Comparison of ENCODE assay signal across 15 cellular contexts in the genomic region with DNA sequence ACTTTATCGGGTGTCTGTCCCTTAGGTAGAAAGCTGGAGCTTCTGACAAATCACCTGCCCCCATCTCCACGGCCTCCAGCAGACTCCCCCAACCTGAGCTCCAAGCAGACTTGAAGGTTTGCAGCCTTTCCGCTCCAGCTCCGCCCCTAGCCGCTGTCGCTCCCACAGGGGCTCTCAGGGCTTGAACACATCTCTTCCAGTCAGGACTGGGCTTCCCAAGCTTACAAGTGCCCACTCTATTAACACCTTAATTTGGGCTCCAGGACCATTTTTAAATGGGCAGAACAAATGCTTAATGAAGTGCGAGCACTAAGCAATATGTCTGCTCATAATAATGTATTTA. TPM values are rescaled to one million over a fixed set of nuclear protein-coding genes. Genes with fewer than 3 reads are reported as not detected.
A peak's percentile ranks its signal among the peaks of the same experiment; 100 is the strongest.
DNase-seq lines count a peak whose midpoint lies in the region; ATAC-seq and TF ChIP-seq lines count a peak whose summit lies in the region.
"Had no signal": no experiment of that assay in that cellular context is flagged by ENCODE, and none has a peak within 500 bp of the region (broad histone marks: within the 10 kb centered on the region; RNA-seq: fewer than 3 reads in every experiment).

No MANE protein-coding gene starts in this region.

- H3K27me3 ChIP-seq in endodermal cell (ENCODE audit: control insufficient read depth, insufficient read depth, low read length, poor library complexity, severe bottlenecking), result no peaks in the 10 kb centered on the region

- no peak overlapping the region for H3K9ac ChIP-seq in endodermal cell (ENCODE audit: extremely low read depth, low read length, poor library complexity, severe bottlenecking)

- H3K27ac Mint-ChIP-seq in endodermal cell (peak overlapping the region; percentile 79), nephron progenitor cell (no peak overlapping the region)

- H3K4me1 Mint-ChIP-seq in endodermal cell (peaks cover 59% of the 10 kb centered on the region), nephron progenitor cell (peaks cover 90% of the 10 kb centered on the region)

- no peak for TF ChIP-seq CTCF in endodermal cell (conservative IDR thresholded peaks at IDR 0.05)
- TF ChIP-seq CTCF in nephron progenitor cell (IDR thresholded peaks at IDR 0.05), result no peak

- H3K36me3 Mint-ChIP-seq in endodermal cell (ENCODE audit: low read depth) (peaks cover 24% of the 10 kb centered on the region), nephron progenitor cell (ENCODE audit: low read depth) (no peaks in the 10 kb centered on the region)

- no peak overlapping the region for H3K4me3 Mint-ChIP-seq in endodermal cell
- peak overlapping the region; percentile 12 for H3K4me3 Mint-ChIP-seq in nephron progenitor cell
- H3K4me3 Mint-ChIP-seq: H9 had no signal

- H3K27ac ChIP-seq in endodermal cell (ENCODE audit: low read depth, low read length), result no peak overlapping the region
- H3K27ac ChIP-seq: C4-2B had no signal

- WGBS in endodermal cell (ENCODE audit: insufficient coverage in 1 of 2, insufficient read length in 1 of 2), 2 experiments, result 90 to 95% methylated on average over 3 to 7 of the region's 7 CpGs

- H3K9me3 Mint-ChIP-seq in endodermal cell (no peaks in the 10 kb centered on the region), nephron progenitor cell (no peaks in the 10 kb centered on the region)
- H3K9me3 Mint-ChIP-seq: H9 had no signal

- H3K9me3 ChIP-seq in endodermal cell (ENCODE audit: control insufficient read depth, low read length), result no peaks in the 10 kb centered on the region
- H3K9me3 ChIP-seq: A549 had no signal

- H3K4me3 ChIP-seq in endodermal cell (ENCODE audit: low read length), result no peak overlapping the region
- H3K4me3 ChIP-seq: A549 had no signal

- DNase-seq in cardiac septum (ENCODE audit: low spot score), result peak; percentile 26
- DNase-seq in Right ventricle myocardium inferior (ENCODE audit: missing footprints), result no peak
- no peak for DNase-seq in endodermal cell
- DNase-seq in nephron progenitor cell, result no peak
- DNase-seq in stimulated activated naive CD8-positive, alpha-beta T cell treated with anti-CD3 and anti-CD28 coated beads, Interleukin-15, Interleukin-2, amounts not matched to agents 100 U/mL and 50 U/mL, for 24 hours, result no peak
- no peak for DNase-seq in iPS-NIHi11 (ENCODE audit: low spot score)
- no peak for DNase-seq in HK-2 (ENCODE audit: unreplicated experiment)
- DNase-seq: H9; IMR-90; MV-4-11; NCI-H345; NK-92 treated with Interleukin-12 subunit alpha and Interleukin-12 subunit beta, amount 100 ng/mL, for 24 hours had no signal

- H3K36me3 ChIP-seq in endodermal cell (ENCODE audit: control insufficient read depth, insufficient read depth, low read length), result peaks cover 47% of the 10 kb centered on the region

- H3K4me1 ChIP-seq in endodermal cell (ENCODE audit: control insufficient read depth, insufficient read depth, low read length), result peaks cover 31% of the 10 kb centered on the region

- intact Hi-C loops in cardiac septum (cut with DNase I) (loop anchor here (5.0 kb wide), 1 partner anchor 86 kb away; no protein-coding TSS in a partner anchor), Right ventricle myocardium inferior (cut with DNase I) (no loop called here)

- H3K27me3 Mint-ChIP-seq in endodermal cell (ENCODE audit: insufficient read depth) (no peaks in the 10 kb centered on the region), nephron progenitor cell (ENCODE audit: low read depth, poor library complexity) (no peaks in the 10 kb centered on the region)

- ATAC-seq in Right ventricle myocardium inferior, result no peak
- no peak for ATAC-seq in stimulated activated naive CD8-positive, alpha-beta T cell treated with anti-CD3 and anti-CD28 coated beads, Interleukin-15, Interleukin-2, amounts not matched to agents 100 U/mL and 50 U/mL, for 24 hours
- no peak for ATAC-seq in HG03432 (IDR thresholded peaks at IDR 0.05; ENCODE audit: unreplicated experiment)

RNA-seq across cellular contexts. Expression of a gene that starts 17.2 kb away (rescaled TPM):
- total RNA-seq in cardiac septum (29.0 TPM), Right ventricle myocardium inferior (22.0 TPM), endodermal cell (10 to 100 TPM; 15.8 to 17.2 TPM)
- 15.8 TPM for polyA plus RNA-seq in endodermal cell (2013, experiment 1 of 2)
- 16.7 TPM for polyA plus RNA-seq in endodermal cell (2013, experiment 2 of 2)
